ENCODE assay signal across 8 cellular contexts in genomic region chr1:209860293-209860881, GRCh38. TPM values are rescaled to one million over a fixed set of nuclear protein-coding genes. Genes with fewer than 3 reads are reported as not detected.
DNase-seq lines count a peak whose midpoint lies in the region; ATAC-seq lines count a peak whose summit lies in the region.

No MANE protein-coding gene starts in this region.

- no peak overlapping the region for H3K4me3 Mint-ChIP-seq in CD4-positive, alpha-beta memory T cell

- H3K27ac ChIP-seq in CD4-positive, alpha-beta memory T cell (ENCODE audit: low read depth, low read length), result no peak overlapping the region

- H3K4me1 Mint-ChIP-seq in CD4-positive, alpha-beta memory T cell, result no peaks in the 10 kb centered on the region

- H3K4me3 ChIP-seq in CD4-positive, alpha-beta memory T cell (ENCODE audit: low read length in 2 of 2), result no peak overlapping the region

- H3K9me3 ChIP-seq in CD4-positive, alpha-beta memory T cell (ENCODE audit: control insufficient read depth in 1 of 2, low read length in 2 of 2), result no peaks in the 10 kb centered on the region

- no peaks in the 10 kb centered on the region for H3K4me1 ChIP-seq in CD4-positive, alpha-beta memory T cell (ENCODE audit: insufficient read depth, low read length)

- DNase-seq in CD4-positive, alpha-beta memory T cell, result peak; percentile 56 to 71 (median 59)
- DNase-seq in NCI-H69 (lab: John Stamatoyannopoulos, UW) (peak; percentile 94), dermis microvascular lymphatic vessel endothelial cell (ENCODE audit: low read depth in 2 of 2) (peak; percentile 70 to 90), lung microvascular endothelial cell (ENCODE audit: low read depth in 2 of 2) (peak; percentile 89 to 93)
- peak; percentile 67 for DNase-seq in activated CD4-positive, alpha-beta T cell treated with anti-CD3 and anti-CD28 coated beads, Interleukin-2, amount 50 U/mL, for 1 hour
- DNase-seq in stimulated activated CD8-positive, alpha-beta memory T cell treated with anti-CD3 and anti-CD28 coated beads, Interleukin-15, amount 100 ng/mL, for 4 hours (ENCODE audit: low read depth in 2 of 2), result peak; percentile 26 to 54

- peaks cover 0 to 7% of the 10 kb centered on the region in 2 donors for H3K36me3 Mint-ChIP-seq in CD4-positive, alpha-beta memory T cell

- no peaks in the 10 kb centered on the region for H3K9me3 Mint-ChIP-seq in CD4-positive, alpha-beta memory T cell

- CTCF ChIA-PET in CD4-positive, alpha-beta memory T cell (lab: Charles Lee; ENCODE audit: partially characterized antibody), result interaction anchor here (0.6 to 4.3 kb wide), 20 partner anchors 9 to 542 kb away, joined by 3 to 20 read pairs (median 4); no protein-coding TSS in a partner anchor

- ATAC-seq in GM19351 (IDR thresholded peaks at IDR 0.05; ENCODE audit: unreplicated experiment) (peak; percentile 96), HG03439 (IDR thresholded peaks at IDR 0.05; ENCODE audit: unreplicated experiment) (peak; percentile 82)

- intact Hi-C loops in CD4-positive, alpha-beta memory T cell (cut with micrococcal nuclease), result loop anchor here (1.0 to 10.0 kb wide), 2 partner anchors 124 to 451 kb away; no protein-coding TSS in a partner anchor

- POLR2A ChIA-PET in CD4-positive, alpha-beta memory T cell (lab: Charles Lee; ENCODE audit: partially characterized antibody), result no interaction called here

- H3K27me3 Mint-ChIP-seq in CD4-positive, alpha-beta memory T cell, result peaks cover 7 to 15% of the 10 kb centered on the region in 2 donors

- H3K27me3 ChIP-seq in CD4-positive, alpha-beta memory T cell (ENCODE audit: insufficient read depth, low read length), result no peaks in the 10 kb centered on the region

- no peaks in the 10 kb centered on the region for H3K36me3 ChIP-seq in CD4-positive, alpha-beta memory T cell (ENCODE audit: insufficient read depth, low read length)

- no peak overlapping the region for H3K27ac Mint-ChIP-seq in CD4-positive, alpha-beta memory T cell

RNA-seq across cellular contexts. Expression of gene UTP25, which starts 32.6 kb away (rescaled TPM):
- 10 to 100 TPM; 13.4 to 13.6 TPM for total RNA-seq in CD4-positive, alpha-beta memory T cell
- 1 to 10 TPM; 3.7 to 5.4 TPM for polyA plus RNA-seq in CD4-positive, alpha-beta memory T cell
- total RNA-seq in dermis microvascular lymphatic vessel endothelial cell (4.0 and 5.3 TPM in 2 replicates), lung microvascular endothelial cell (3.3 and 5.4 TPM in 2 replicates)

RNA-seq across cellular contexts. Expression of gene IRF6, which starts 54.4 kb away (rescaled TPM):
- under 1 TPM; 0.15 to 0.50 TPM for total RNA-seq in CD4-positive, alpha-beta memory T cell
- under 1 TPM in 1 of 2 donors, not detected in 1; 0.42 TPM for polyA plus RNA-seq in CD4-positive, alpha-beta memory T cell
- total RNA-seq in dermis microvascular lymphatic vessel endothelial cell, result 0.51 and 2.6 TPM in 2 replicates
- total RNA-seq in lung microvascular endothelial cell, result under 0.01 and 1.5 TPM in 2 replicates

Comparison
In these comparisons a context has a peak if more than half of its experiments do, and no peak if none do; other contexts are left out.
1. DNase-seq: peak in every context shown above with its lines; median percentile 94 in NCI-H69; 91 in lung microvascular endothelial cell; 80 in dermis microvascular lymphatic vessel endothelial cell; 67 in activated CD4-positive, alpha-beta T cell treated with anti-CD3 and anti-CD28 coated beads, Interleukin-2, amount 50 U/mL, for 1 hour; 59 in CD4-positive, alpha-beta memory T cell; 40 in stimulated activated CD8-positive, alpha-beta memory T cell treated with anti-CD3 and anti-CD28 coated beads, Interleukin-15, amount 100 ng/mL, for 4 hours.